In the genomic region with DNA sequence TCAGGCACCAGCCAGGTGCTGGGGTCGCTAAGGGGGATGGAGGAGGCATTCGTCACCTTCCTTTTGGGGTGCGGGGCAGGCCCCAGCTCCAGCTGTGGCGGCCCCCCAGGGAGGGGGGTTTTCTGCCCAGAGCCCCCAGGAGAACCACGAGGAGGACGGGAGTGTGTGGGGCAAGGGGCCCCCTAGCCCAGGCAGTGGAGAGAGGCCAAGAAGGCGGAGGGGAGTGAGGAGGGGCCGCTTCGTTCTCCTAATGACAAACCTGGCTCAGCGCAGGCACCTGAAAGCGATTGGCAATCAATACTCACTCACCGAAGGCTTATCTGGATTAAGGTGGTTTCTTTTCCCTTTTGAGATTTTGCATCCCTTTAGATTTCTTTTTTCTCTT, we compare ENCODE assay signal across 16 cellular contexts.
DNase-seq lines count a peak whose midpoint lies in the region; ATAC-seq and TF ChIP-seq lines count a peak whose summit lies in the region.
"Had no signal": no experiment of that assay in that cellular context is flagged by ENCODE, and none has a peak within 500 bp of the region (broad histone marks: within the 10 kb centered on the region; RNA-seq: fewer than 3 reads in every experiment).

No MANE protein-coding gene starts in this region.

- no peak overlapping the region for H3K4me3 ChIP-seq in CD8-positive, alpha-beta T cell (ENCODE audit: low read depth, low read length)
- no peak overlapping the region for H3K4me3 ChIP-seq in coronary artery
- no peak overlapping the region for H3K4me3 ChIP-seq in mesenchymal stem cell (ENCODE audit: insufficient read depth in 1 of 2, low read depth in 1 of 2, low read length in 2 of 2)
- H3K4me3 ChIP-seq: GM23338 had no signal

- H3K27me3 ChIP-seq in CD8-positive, alpha-beta T cell (ENCODE audit: insufficient read depth, low read length), result peaks cover 5% of the 10 kb centered on the region
- H3K27me3 ChIP-seq in mesenchymal stem cell (ENCODE audit: control insufficient read depth in 1 of 2, insufficient read depth in 1 of 2, low read length in 2 of 2), result peaks cover 0 to 4% of the 10 kb centered on the region in 2 experiments

- H4K8ac ChIP-seq in mesenchymal stem cell (ENCODE audit: low read length), result no peak overlapping the region

- H3K23ac ChIP-seq in mesenchymal stem cell (ENCODE audit: low read length in 2 of 2), result no peak overlapping the region

- H3K4me1 ChIP-seq in CD8-positive, alpha-beta T cell (ENCODE audit: insufficient read depth, low read length), result peaks cover 5% of the 10 kb centered on the region
- H3K4me1 ChIP-seq in mesenchymal stem cell (ENCODE audit: control insufficient read depth, insufficient read depth, low read depth, low read length), result no peaks in the 10 kb centered on the region
- H3K4me1 ChIP-seq: BE2C had no signal

- no peak overlapping the region for H2BK5ac ChIP-seq in mesenchymal stem cell (ENCODE audit: low read depth, low read length, poor library complexity, severe bottlenecking)

- H3K14ac ChIP-seq in mesenchymal stem cell (ENCODE audit: low read length in 2 of 2), result no peak overlapping the region

- no peak overlapping the region for H4K91ac ChIP-seq in mesenchymal stem cell (ENCODE audit: low read length)

- no peaks in the 10 kb centered on the region for H3K36me3 Mint-ChIP-seq in CD8-positive, alpha-beta T cell
- H3K36me3 Mint-ChIP-seq in naive thymus-derived CD8-positive, alpha-beta T cell, result peaks cover 0 to 15% (median 6%) of the 10 kb centered on the region in 3 donors
- H3K36me3 Mint-ChIP-seq: CD4-positive, CD25-positive, alpha-beta regulatory T cell had no signal

- WGBS in mesenchymal stem cell, result 86% methylated on average over 11 of the region's 12 CpGs

- POLR2A ChIA-PET in CD8-positive, alpha-beta T cell (lab: Charles Lee), result no interaction called here
- POLR2A ChIA-PET in naive thymus-derived CD8-positive, alpha-beta T cell (lab: Charles Lee), result no interaction called here

- no peak overlapping the region for H3K18ac ChIP-seq in mesenchymal stem cell (ENCODE audit: low read depth in 1 of 2, low read length in 2 of 2)

- no peak for DNase-seq in CD8-positive, alpha-beta T cell
- DNase-seq in D341Med (ENCODE audit: low spot score) (peak; percentile 24), coronary artery (ENCODE audit: low spot score) (peak; percentile 46), NCI-H1930 (lab: John Stamatoyannopoulos, UW) (no peak), mesenchymal stem cell (no peak)
- no peak for DNase-seq in naive thymus-derived CD8-positive, alpha-beta T cell
- DNase-seq: ACHN, BE2C, C1 segment of cervical spinal cord, HFFc6, IMR-90, KBM-7 had no signal

- peaks cover 10% of the 10 kb centered on the region for H3K9me3 Mint-ChIP-seq in CD8-positive, alpha-beta T cell
- peaks cover 0 to 27% (median 8%) of the 10 kb centered on the region in 9 donors for H3K9me3 Mint-ChIP-seq in naive thymus-derived CD8-positive, alpha-beta T cell

- H3K27ac Mint-ChIP-seq in CD8-positive, alpha-beta T cell, result no peak overlapping the region
- H3K27ac Mint-ChIP-seq in naive thymus-derived CD8-positive, alpha-beta T cell, result no peak overlapping the region
- H3K27ac Mint-ChIP-seq: GM23338, HFFc6 had no signal

- H3K9ac ChIP-seq in mesenchymal stem cell (ENCODE audit: low read length), result no peak overlapping the region

- ATAC-seq in CD8-positive, alpha-beta T cell, result no peak
- ATAC-seq in naive thymus-derived CD8-positive, alpha-beta T cell, result no peak
- ATAC-seq in GM18519 (IDR thresholded peaks at IDR 0.05; ENCODE audit: low FRiP score, unreplicated experiment) (no peak), GM18873 (IDR thresholded peaks at IDR 0.05; ENCODE audit: low FRiP score, unreplicated experiment) (no peak)

- H2AFZ ChIP-seq in mesenchymal stem cell (ENCODE audit: low read depth, low read length), result no peak overlapping the region
- H2AFZ ChIP-seq: GM23338 had no signal

- peak overlapping the region; percentile 11 for H3K4me3 Mint-ChIP-seq in CD8-positive, alpha-beta T cell
- H3K4me3 Mint-ChIP-seq in naive thymus-derived CD8-positive, alpha-beta T cell, result peak overlapping the region in 6 of 10 donors; percentile 29 to 92 (median 71)
- H3K4me3 Mint-ChIP-seq: GM23338, HFFc6 had no signal

- H3K36me3 ChIP-seq in CD8-positive, alpha-beta T cell (ENCODE audit: insufficient read depth, low read length), result no peaks in the 10 kb centered on the region
- no peaks in the 10 kb centered on the region for H3K36me3 ChIP-seq in mesenchymal stem cell (ENCODE audit: control insufficient read depth in 1 of 2, insufficient read depth in 2 of 2, low read depth in 1 of 2, low read length in 2 of 2)
- H3K36me3 ChIP-seq: BE2C had no signal

- TF ChIP-seq CTCF in CD8-positive, alpha-beta T cell (IDR thresholded peaks at IDR 0.05), result no peak
- TF ChIP-seq CTCF in coronary artery (IDR thresholded peaks at IDR 0.05), result no peak

- peaks cover 9% of the 10 kb centered on the region for H3K4me1 Mint-ChIP-seq in CD8-positive, alpha-beta T cell (ENCODE audit: low read depth)
- peaks cover 7 to 13% (median 11%) of the 10 kb centered on the region in 4 donors for H3K4me1 Mint-ChIP-seq in naive thymus-derived CD8-positive, alpha-beta T cell

- CTCF ChIA-PET in CD8-positive, alpha-beta T cell (lab: Charles Lee), result no interaction called here

- no peaks in the 10 kb centered on the region for H3K79me1 ChIP-seq in mesenchymal stem cell (replicated peaks; ENCODE audit: low read length, poor library complexity, severe bottlenecking)

- no peaks in the 10 kb centered on the region for H3K9me3 ChIP-seq in CD8-positive, alpha-beta T cell (ENCODE audit: low read length)
- peaks cover 16% of the 10 kb centered on the region for H3K9me3 ChIP-seq in mesenchymal stem cell (ENCODE audit: control insufficient read depth, low read length)
- H3K9me3 ChIP-seq: BE2C had no signal

- H3K4ac ChIP-seq in mesenchymal stem cell (ENCODE audit: low read depth in 1 of 2, low read length in 2 of 2), result no peak overlapping the region

- no peak overlapping the region for H2BK12ac ChIP-seq in mesenchymal stem cell (ENCODE audit: low read length in 2 of 2)

- no peak overlapping the region for H2BK15ac ChIP-seq in mesenchymal stem cell (ENCODE audit: low read depth, poor library complexity, severe bottlenecking)

- H3K27ac ChIP-seq in CD8-positive, alpha-beta T cell (ENCODE audit: low read depth, low read length), result no peak overlapping the region
- no peak overlapping the region for H3K27ac ChIP-seq in coronary artery
- H3K27ac ChIP-seq in mesenchymal stem cell (ENCODE audit: low read length, poor library complexity, severe bottlenecking), result no peak overlapping the region

- H2BK120ac ChIP-seq in mesenchymal stem cell (ENCODE audit: low read depth, low read length), result no peak overlapping the region

- intact Hi-C loops in CD8-positive, alpha-beta T cell (cut with DNase I, micrococcal nuclease), result no loop called here

- no peak overlapping the region for H3K4me2 ChIP-seq in mesenchymal stem cell (ENCODE audit: low read length, poor library complexity, severe bottlenecking)
- H3K4me2 ChIP-seq: GM23338 had no signal

- H2AK5ac ChIP-seq in mesenchymal stem cell (ENCODE audit: low read length, severe bottlenecking), result no peak overlapping the region

- peaks cover 40% of the 10 kb centered on the region for H3K27me3 Mint-ChIP-seq in CD8-positive, alpha-beta T cell (ENCODE audit: low read depth)
- peaks cover 6 to 45% (median 29%) of the 10 kb centered on the region in 5 donors for H3K27me3 Mint-ChIP-seq in naive thymus-derived CD8-positive, alpha-beta T cell

Comparison
In these comparisons a context has a peak if more than half of its experiments do, and no peak if none do; other contexts are left out.
1. DNase-seq: peak in D341Med (single experiment) and coronary artery (single experiment); none in CD8-positive, alpha-beta T cell (0 of 7), naive thymus-derived CD8-positive, alpha-beta T cell (0 of 10), NCI-H1930 (0 of 2) and mesenchymal stem cell (single experiment).